ENCODE assay signal across 12 cellular contexts in genomic region chr16:88384222-88385111, GRCh38. TPM values are rescaled to one million over a fixed set of nuclear protein-coding genes. Genes with fewer than 3 reads are reported as not detected.
DNase-seq lines count a peak whose midpoint lies in the region; TF ChIP-seq lines count a peak whose summit lies in the region.
"Had no signal": no experiment of that assay in that cellular context is flagged by ENCODE, and none has a peak within 500 bp of the region (broad histone marks: within the 10 kb centered on the region; RNA-seq: fewer than 3 reads in every experiment).

No MANE protein-coding gene starts in this region.

- no peaks in the 10 kb centered on the region for H3K36me3 ChIP-seq in breast epithelium
- no peaks in the 10 kb centered on the region for H3K36me3 ChIP-seq in mammary epithelial cell (ENCODE audit: insufficient read depth, low read length)
- H3K36me3 ChIP-seq in mesodermal cell (ENCODE audit: control insufficient read depth, insufficient read depth, low read length), result no peaks in the 10 kb centered on the region
- no peaks in the 10 kb centered on the region for H3K36me3 ChIP-seq in uterus
- no peaks in the 10 kb centered on the region for H3K36me3 ChIP-seq in Karpas-422 (ENCODE audit: insufficient read depth, low read length)

- BruUV-seq in mammary epithelial cell (replicated peaks; lab: Mats Ljungman, UMichigan), result no TSS peak

- TF ChIP-seq POLR2A in breast epithelium (IDR thresholded peaks at IDR 0.05) (no peak), uterus (IDR thresholded peaks at IDR 0.05) (no peak)

- H3K27ac ChIP-seq in breast epithelium (peak overlapping the region in 1 of 2 donors; percentile 52), mammary epithelial cell (ENCODE audit: insufficient read depth, low read depth, low read length) (no peak overlapping the region), caudate nucleus (ENCODE audit: low read depth, low read length) (peak overlapping the region; percentile 29), mesodermal cell (ENCODE audit: low read depth, low read length, severe bottlenecking) (no peak overlapping the region), uterus (peak overlapping the region in 1 of 2 donors; percentile 63), Karpas-422 (ENCODE audit: low read length) (no peak overlapping the region)

- no peaks in the 10 kb centered on the region for H4K20me1 ChIP-seq in mammary epithelial cell (ENCODE audit: insufficient read depth, low read length)
- no peaks in the 10 kb centered on the region for H4K20me1 ChIP-seq in Karpas-422 (ENCODE audit: insufficient read depth, low read depth, low read length)

- no peaks in the 10 kb centered on the region for H3K79me2 ChIP-seq in mammary epithelial cell (ENCODE audit: insufficient read depth, low read length)
- H3K79me2 ChIP-seq in Karpas-422 (ENCODE audit: low read length), result no peaks in the 10 kb centered on the region

- DNase-seq in breast epithelium (ENCODE audit: low spot score in 2 of 2) (no peak), mammary epithelial cell (no peak), caudate nucleus (lab: John Stamatoyannopoulos, UW) (no peak), uterus (no peak), DMS53 treated with DMSO at 0.1 percent for 48 hours (lab: John Stamatoyannopoulos, UW; ENCODE audit: unreplicated experiment) (no peak), dermis blood vessel endothelial cell (no peak), Karpas-422 (no peak)
- DNase-seq: activated CD8-positive, alpha-beta memory T cell treated with anti-CD3 and anti-CD28 coated beads, Interleukin-2, amount 50 U/mL, for 4 hours; immature natural killer cell; NCI-H1436 had no signal

- dilution Hi-C loops in mammary epithelial cell (cut with HindIII; ENCODE audit: low sequenced_read_pairs), result no loop called here

- no peak overlapping the region for H2AFZ ChIP-seq in mammary epithelial cell (ENCODE audit: low read depth, low read length)
- no peak overlapping the region for H2AFZ ChIP-seq in Karpas-422 (ENCODE audit: low read length)

- CTCF ChIA-PET in mammary epithelial cell (lab: Charles Lee; ENCODE audit: low non-redundant PET), result no interaction called here

- 97% methylated on average over 10 of the region's 18 CpGs for WGBS in mammary epithelial cell (ENCODE audit: low coverage, missing lambda C conversion rate)
- WGBS in mesodermal cell (ENCODE audit: insufficient coverage in 2 of 2), 2 experiments, result 69 to 82% methylated on average over 15 to 17 of the region's 18 CpGs

- in situ Hi-C loops in mammary epithelial cell (cut with MboI; ENCODE audit: low sequenced_read_pairs in 2 of 2), result no loop called here

- TF ChIP-seq CTCF in breast epithelium (IDR thresholded peaks at IDR 0.05), result no peak
- TF ChIP-seq CTCF in mammary epithelial cell (conservative IDR thresholded peaks at IDR 0.05 in 1 of 2, IDR thresholded peaks at IDR 0.05 in 1 of 2; ENCODE audit: extremely low read depth in 1 of 2, insufficient read depth in 1 of 2, low read depth in 1 of 2, low read length in 2 of 2), result no peak
- no peak for TF ChIP-seq CTCF in uterus (IDR thresholded peaks at IDR 0.05)

- no peaks in the 10 kb centered on the region for H3K27me3 ChIP-seq in breast epithelium
- peaks cover 4% of the 10 kb centered on the region for H3K27me3 ChIP-seq in mammary epithelial cell (ENCODE audit: insufficient read depth, low read length)
- H3K27me3 ChIP-seq in uterus, result no peaks in the 10 kb centered on the region
- no peaks in the 10 kb centered on the region for H3K27me3 ChIP-seq in Karpas-422 (ENCODE audit: low read length)

- peak overlapping the region; percentile 44 to 83 (median 54) for H3K4me3 ChIP-seq in breast epithelium
- H3K4me3 ChIP-seq in mammary epithelial cell (replicated peaks in 1 of 3; ENCODE audit: insufficient read depth in 1 of 3, low read depth in 2 of 3, low read length in 3 of 3), result no peak overlapping the region
- peak overlapping the region; percentile 31 for H3K4me3 ChIP-seq in mesodermal cell (ENCODE audit: extremely low read depth, insufficient read depth, low read length, poor library complexity, severe bottlenecking)
- H3K4me3 ChIP-seq in uterus, result peak overlapping the region; percentile 31 to 44
- no peak overlapping the region for H3K4me3 ChIP-seq in Karpas-422 (ENCODE audit: low read length)

- H3K4me2 ChIP-seq in mammary epithelial cell (ENCODE audit: insufficient read depth, low read depth, low read length) (no peak overlapping the region), Karpas-422 (ENCODE audit: low read depth, low read length, poor library complexity, severe bottlenecking) (no peak overlapping the region)

- H3K4me1 ChIP-seq in breast epithelium, result peaks cover 3 to 15% of the 10 kb centered on the region in 2 donors
- peaks cover 7% of the 10 kb centered on the region for H3K4me1 ChIP-seq in mammary epithelial cell (ENCODE audit: insufficient read depth, low read length)
- H3K4me1 ChIP-seq in mesodermal cell (ENCODE audit: control insufficient read depth, insufficient read depth, low read length, poor library complexity, severe bottlenecking), result peaks cover 3% of the 10 kb centered on the region
- no peaks in the 10 kb centered on the region for H3K4me1 ChIP-seq in uterus
- no peaks in the 10 kb centered on the region for H3K4me1 ChIP-seq in Karpas-422 (ENCODE audit: low read length)

- intact Hi-C loops in breast epithelium (cut with DNase I; ENCODE audit: low total_unique reads), result no loop called here
- intact Hi-C loops in mammary epithelial cell (cut with micrococcal nuclease), result loop anchor here (10.0 kb wide), 1 partner anchor 90 kb away; no protein-coding TSS in a partner anchor
- intact Hi-C loops in uterus (cut with DNase I; ENCODE audit: low total_unique reads), result no loop called here

- no peaks in the 10 kb centered on the region for H3K9me2 ChIP-seq in Karpas-422 (replicated peaks; ENCODE audit: insufficient read depth, low read length)

- no peak overlapping the region for H3K9ac ChIP-seq in mammary epithelial cell (ENCODE audit: insufficient read depth, low read length)
- no peak overlapping the region for H3K9ac ChIP-seq in Karpas-422 (ENCODE audit: low read length)

- H3K9me3 ChIP-seq in breast epithelium (no peaks in the 10 kb centered on the region), mammary epithelial cell (replicated peaks; ENCODE audit: insufficient read depth, low read length) (no peaks in the 10 kb centered on the region), mesodermal cell (ENCODE audit: control insufficient read depth, low read length) (no peaks in the 10 kb centered on the region), uterus (no peaks in the 10 kb centered on the region), Karpas-422 (ENCODE audit: low read length) (peaks cover 11% of the 10 kb centered on the region)

RNA-seq across cellular contexts. Expression of gene ZNF469, which starts 1.7 kb away (rescaled TPM):
- 1 to 10 TPM in 1 of 3 donors, under 1 TPM in 2; 0.80 to 1.5 (median 0.98) TPM for total RNA-seq in breast epithelium
- 1 to 10 TPM in 1 of 2 donors, under 1 TPM in 1; 0.14 to 3.2 TPM for total RNA-seq in mammary epithelial cell
- polyA plus RNA-seq in mammary epithelial cell, result 0.05 TPM
- polyA minus RNA-seq in mammary epithelial cell, result 0.05 TPM
- polyA plus RNA-seq in mesodermal cell (2013, experiment 1 of 2), result 2.3 TPM
- polyA plus RNA-seq in mesodermal cell (2013, experiment 2 of 2), result 1.7 TPM
- total RNA-seq in uterus, result 1 to 10 TPM in 2 of 4 donors, under 1 TPM in 1, not detected in 1; 0.51 to 7.9 (median 2.8) TPM
- total RNA-seq in dermis blood vessel endothelial cell, result 0.79 and 1.0 TPM in 2 replicates
- not detected in 2 replicates for total RNA-seq in Karpas-422 (2014; rRNA removed; shearing (Covaris generic); ENCODE audit: low replicate concordance)
- total RNA-seq: SK-MEL-5 had no signal

Comparison
In these comparisons a context has a peak if more than half of its experiments do, and no peak if none do; other contexts are left out.
1. H3K4me3 ChIP-seq: peak in breast epithelium (3 of 3), mesodermal cell (single experiment) and uterus (2 of 2); none in mammary epithelial cell (0 of 3) and Karpas-422 (single experiment).